ENCODE assay signal across 24 cellular contexts in the genomic region with DNA sequence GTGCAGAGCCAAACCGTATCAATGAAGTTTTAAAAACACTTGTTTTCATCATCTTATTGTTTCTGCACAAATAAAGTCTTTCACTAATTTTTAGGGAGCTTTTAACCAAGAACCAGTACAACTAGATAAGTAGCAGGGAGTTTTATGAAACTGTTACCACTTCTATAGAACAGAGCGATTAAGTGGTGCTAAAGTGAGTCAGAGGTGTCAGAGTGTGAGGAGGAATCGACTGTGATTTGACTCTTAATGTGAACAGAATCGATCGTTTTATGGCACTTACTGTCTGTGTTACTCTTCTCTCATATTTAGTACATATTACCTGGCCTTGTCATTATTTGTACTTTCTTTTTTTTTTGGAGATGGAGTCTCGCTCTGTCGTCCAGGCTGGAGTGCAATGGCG.
"Had no signal": no experiment of that assay in that cellular context is flagged by ENCODE, and none has a peak within 500 bp of the region (broad histone marks: within the 10 kb centered on the region; RNA-seq: fewer than 3 reads in every experiment).

No MANE protein-coding gene starts in this region.

- H3K27me3 Mint-ChIP-seq: dendritic cell treated with granulocyte-macrophage colony-stimulating factor and Interleukin-4, amounts not matched to agents 40 ng/mL and 50 ng/mL, for 4 days; effector memory CD8-positive, alpha-beta T cell; naive B cell; naive thymus-derived CD8-positive, alpha-beta T cell had no signal

- ATAC-seq: effector memory CD8-positive, alpha-beta T cell; esophagus mucosa; gastrocnemius medialis; heart right ventricle; left cardiac atrium; left lung; left ventricle myocardium superior; lower lobe of right lung; mucosa of descending colon; naive thymus-derived CD8-positive, alpha-beta T cell had no signal

- H3K27ac Mint-ChIP-seq: dendritic cell treated with granulocyte-macrophage colony-stimulating factor and Interleukin-4, amounts not matched to agents 40 ng/mL and 50 ng/mL, for 4 days; effector memory CD8-positive, alpha-beta T cell; endodermal cell; mesothelial cell of epicardium had no signal

- H3K4me1 Mint-ChIP-seq: mesothelial cell of epicardium, naive B cell had no signal

- H3K4me3 Mint-ChIP-seq: dendritic cell treated with granulocyte-macrophage colony-stimulating factor and Interleukin-4, amounts not matched to agents 40 ng/mL and 50 ng/mL, for 4 days; effector memory CD8-positive, alpha-beta T cell; endodermal cell; mesothelial cell of epicardium; naive B cell; naive thymus-derived CD8-positive, alpha-beta T cell had no signal

- DNase-seq: cortex of kidney; effector CD8-positive, alpha-beta T cell; effector memory CD8-positive, alpha-beta T cell; endodermal cell; erythroblast; esophagus squamous epithelium; foreskin fibroblast; foreskin melanocyte; gastrocnemius medialis; glutamatergic neuron; head of caudate nucleus; heart right ventricle; hippocampal formation; left cardiac atrium; left lung; left ventricle myocardium superior; lower lobe of right lung; mesenchymal stem cell; mucosa of descending colon; naive B cell; naive thymus-derived CD8-positive, alpha-beta T cell had no signal

- H3K9me3 Mint-ChIP-seq: dendritic cell treated with granulocyte-macrophage colony-stimulating factor and Interleukin-4, amounts not matched to agents 40 ng/mL and 50 ng/mL, for 4 days; effector memory CD8-positive, alpha-beta T cell; endodermal cell; mesothelial cell of epicardium; naive B cell; naive thymus-derived CD8-positive, alpha-beta T cell had no signal
